In the genomic region with DNA sequence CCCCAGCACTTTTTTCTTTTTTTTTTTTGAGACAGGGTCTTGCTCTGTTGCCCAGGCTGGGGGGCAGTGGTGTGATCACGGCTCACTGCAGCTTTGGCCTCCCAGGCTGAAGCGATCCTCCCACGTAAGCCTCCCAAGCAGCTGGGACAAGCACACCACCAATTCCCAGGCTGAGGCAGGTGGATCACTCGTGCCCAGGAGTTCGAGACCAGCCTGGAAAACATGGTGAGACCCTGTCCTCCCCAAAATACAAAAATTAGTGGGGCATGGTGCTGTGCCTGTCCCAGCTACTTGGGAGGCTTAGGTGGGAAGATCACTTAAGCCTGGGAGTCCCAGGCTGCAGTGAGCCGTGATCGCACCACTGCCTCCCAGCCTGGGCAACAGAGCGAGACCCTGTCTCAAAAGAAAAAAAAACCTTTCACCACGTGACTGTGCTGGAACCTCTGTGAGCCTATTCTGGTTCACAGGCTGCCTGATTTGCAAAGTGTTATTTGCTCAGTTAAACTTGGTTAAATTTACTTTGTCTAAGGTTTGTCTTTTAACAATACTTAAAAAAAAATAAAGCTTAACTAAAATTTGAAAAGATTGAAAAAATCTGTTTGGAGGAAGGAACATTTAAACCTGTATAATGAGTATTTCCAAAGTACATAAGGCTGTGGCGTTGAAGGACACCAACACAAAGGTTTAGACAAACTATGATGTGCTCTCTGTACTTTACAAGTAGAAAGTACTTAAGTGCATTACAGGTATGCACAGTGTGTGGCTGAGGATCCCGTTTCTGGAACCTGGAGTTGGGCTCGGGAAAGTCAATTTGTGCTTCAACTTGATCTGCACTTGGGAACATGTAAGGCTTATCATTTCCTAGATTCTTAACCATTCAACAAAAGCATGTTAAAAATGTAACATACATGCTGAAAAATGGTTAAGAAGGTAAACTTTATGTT, we compare ENCODE assay signal across 29 cellular contexts. TPM values are rescaled to one million over a fixed set of nuclear protein-coding genes. Genes with fewer than 3 reads are reported as not detected.
DNase-seq lines count a peak whose midpoint lies in the region; ATAC-seq, FAIRE-seq and TF ChIP-seq lines count a peak whose summit lies in the region.
"Had no signal": no experiment of that assay in that cellular context is flagged by ENCODE, and none has a peak within 500 bp of the region (broad histone marks: within the 10 kb centered on the region; RNA-seq: fewer than 3 reads in every experiment).

No MANE protein-coding gene starts in this region.

- H3K9me2 ChIP-seq in MM.1S (replicated peaks; ENCODE audit: insufficient read depth, low read length): no peaks in the 10 kb centered on the region

- no peaks in the 10 kb centered on the region for H3K79me2 ChIP-seq in MM.1S (ENCODE audit: low read length)

- peak overlapping the region; percentile 27; the same call in 1 of the 2 replicates for H3K4me2 ChIP-seq in MM.1S (ENCODE audit: low read depth, low read length)

- ATAC-seq in HG02981 (IDR thresholded peaks at IDR 0.05; ENCODE audit: unreplicated experiment): no peak
- no peak for ATAC-seq in HG03521 (IDR thresholded peaks at IDR 0.05; ENCODE audit: unreplicated experiment)
- ATAC-seq: gastrocnemius medialis; mucosa of descending colon; stimulated activated naive CD8-positive, alpha-beta T cell treated with anti-CD3 and anti-CD28 coated beads, Interleukin-15, amount 100 ng/mL, for 72 hours had no signal

- no peak overlapping the region for H3K4me3 Mint-ChIP-seq in chondrocyte (ENCODE audit: unreplicated experiment)
- H3K4me3 Mint-ChIP-seq: activated CD4-positive, alpha-beta T cell treated with anti-CD3 and anti-CD28 coated beads, Interleukin-2, amount 10 ng/mL, durations not matched to agents 24 days and 14 days; activated naive CD4-positive, alpha-beta T cell treated with anti-CD3 and anti-CD28 coated beads, Interleukin-2, amount 10 ng/mL, durations not matched to agents 7 days and 5 days; stimulated activated naive CD8-positive, alpha-beta T cell treated with anti-CD3 and anti-CD28 coated beads, Interleukin-15, amount 100 ng/mL, for 72 hours had no signal

- H3K27ac Mint-ChIP-seq in chondrocyte (ENCODE audit: unreplicated experiment): no peak overlapping the region
- H3K27ac Mint-ChIP-seq: activated CD4-positive, alpha-beta T cell treated with anti-CD3 and anti-CD28 coated beads, Interleukin-2, amount 10 ng/mL, durations not matched to agents 24 days and 14 days; activated naive CD4-positive, alpha-beta T cell treated with anti-CD3 and anti-CD28 coated beads, Interleukin-2, amount 10 ng/mL, durations not matched to agents 7 days and 5 days; stimulated activated naive CD8-positive, alpha-beta T cell treated with anti-CD3 and anti-CD28 coated beads, Interleukin-15, amount 100 ng/mL, for 72 hours had no signal

- no peaks in the 10 kb centered on the region for H4K20me1 ChIP-seq in MM.1S (ENCODE audit: insufficient read depth, low read length)

- DNase-seq in right atrium auricular region (ENCODE audit: low spot score): peak; percentile 42
- DNase-seq in left ventricle myocardium inferior: no peak
- DNase-seq in MM.1S: no peak
- DNase-seq in left kidney (ENCODE audit: low read depth, low spot score): peak; percentile 67
- no peak for DNase-seq in chondrocyte (ENCODE audit: low spot score)
- no peak for DNase-seq in urothelium cell line (ENCODE audit: low spot score)
- DNase-seq: 8988T; activated CD4-positive, alpha-beta T cell treated with anti-CD3 and anti-CD28 coated beads, Interleukin-2, amount 10 ng/mL, durations not matched to agents 24 days and 14 days; activated naive CD4-positive, alpha-beta T cell treated with anti-CD3 and anti-CD28 coated beads, Interleukin-2, amount 10 ng/mL, durations not matched to agents 7 days and 5 days; amniotic stem cell; DMS53; gastrocnemius medialis; GDM1; hypothalamus; Kasumi-1; mucosa of descending colon; NCI-H1092; NCI-H187; NCI-H2227 treated with DMSO at 0.1 percent for 48 hours; NCI-H748 treated with DMSO at 0.1 percent for 48 hours; posterior cingulate gyrus; sigmoid colon; stimulated activated naive CD8-positive, alpha-beta T cell treated with anti-CD3 and anti-CD28 coated beads, Interleukin-15, amount 100 ng/mL, for 72 hours had no signal

- H3K27me3 ChIP-seq in right atrium auricular region (no peaks in the 10 kb centered on the region), left ventricle myocardium inferior (ENCODE audit: low read depth) (no peaks in the 10 kb centered on the region), MM.1S (replicated peaks; ENCODE audit: insufficient read depth, low read length) (no peaks in the 10 kb centered on the region)
- H3K27me3 ChIP-seq: breast epithelium, gastrocnemius medialis, sigmoid colon, tibial nerve had no signal

- TF ChIP-seq CTCF in right atrium auricular region (IDR thresholded peaks at IDR 0.05) (no peak), left ventricle myocardium inferior (IDR thresholded peaks at IDR 0.05; ENCODE audit: borderline replicate concordance) (no peak), MM.1S (IDR thresholded peaks at IDR 0.05; ENCODE audit: low read length) (no peak), chondrocyte (IDR thresholded peaks at IDR 0.05) (no peak)

- no peak overlapping the region for H3K9ac ChIP-seq in MM.1S (ENCODE audit: low read length)

- H3K9me3 ChIP-seq in right atrium auricular region: no peaks in the 10 kb centered on the region
- no peaks in the 10 kb centered on the region for H3K9me3 ChIP-seq in left ventricle myocardium inferior (replicated peaks)
- H3K9me3 ChIP-seq in MM.1S (replicated peaks; ENCODE audit: insufficient read depth, low read length): no peaks in the 10 kb centered on the region
- H3K9me3 ChIP-seq: breast epithelium, gastrocnemius medialis, mucosa of descending colon, sigmoid colon, tibial nerve had no signal

- intact Hi-C loops in left ventricle myocardium inferior (cut with micrococcal nuclease): loop anchor here (5.0 to 10.0 kb wide), 3 partner anchors 65 to 1407 kb away; no protein-coding TSS in a partner anchor

- no peaks in the 10 kb centered on the region for H3F3A ChIP-seq in MM.1S (ENCODE audit: insufficient read depth, low read length)

- H3K4me3 ChIP-seq in right atrium auricular region (no peak overlapping the region), left ventricle myocardium inferior (no peak overlapping the region), MM.1S (ENCODE audit: low read length) (no peak overlapping the region)
- H3K4me3 ChIP-seq: breast epithelium, coronary artery, gastrocnemius medialis, mucosa of descending colon, sigmoid colon, tibial nerve had no signal

- H3K27me3 Mint-ChIP-seq in chondrocyte (ENCODE audit: low read depth): no peaks in the 10 kb centered on the region
- H3K27me3 Mint-ChIP-seq: activated CD4-positive, alpha-beta T cell treated with anti-CD3 and anti-CD28 coated beads, Interleukin-2, amount 10 ng/mL, durations not matched to agents 24 days and 14 days; activated naive CD4-positive, alpha-beta T cell treated with anti-CD3 and anti-CD28 coated beads, Interleukin-2, amount 10 ng/mL, durations not matched to agents 7 days and 5 days; stimulated activated naive CD8-positive, alpha-beta T cell treated with anti-CD3 and anti-CD28 coated beads, Interleukin-15, amount 100 ng/mL, for 72 hours had no signal

- FAIRE-seq in urothelium cell line (lab: Jason Lieb, UNC): no peak
- FAIRE-seq: HTR-8/SVneo had no signal

- H3K27ac ChIP-seq in right atrium auricular region (no peak overlapping the region), left ventricle myocardium inferior (replicated peaks) (no peak overlapping the region), MM.1S (ENCODE audit: low read length) (no peak overlapping the region)
- H3K27ac ChIP-seq: breast epithelium, coronary artery, gastrocnemius medialis, sigmoid colon, tibial nerve had no signal

- H3K4me1 ChIP-seq in right atrium auricular region (no peaks in the 10 kb centered on the region), left ventricle myocardium inferior (peaks cover 4% of the 10 kb centered on the region), MM.1S (ENCODE audit: low read length) (no peaks in the 10 kb centered on the region)
- H3K4me1 ChIP-seq: breast epithelium had no signal

- H3K36me3 Mint-ChIP-seq in chondrocyte (ENCODE audit: low read depth): no peaks in the 10 kb centered on the region
- H3K36me3 Mint-ChIP-seq: activated naive CD4-positive, alpha-beta T cell treated with anti-CD3 and anti-CD28 coated beads, Interleukin-2, amount 10 ng/mL, durations not matched to agents 7 days and 5 days had no signal

- H3K9me3 Mint-ChIP-seq in chondrocyte (ENCODE audit: low read depth): no peaks in the 10 kb centered on the region
- H3K9me3 Mint-ChIP-seq: activated CD4-positive, alpha-beta T cell treated with anti-CD3 and anti-CD28 coated beads, Interleukin-2, amount 10 ng/mL, durations not matched to agents 24 days and 14 days; activated naive CD4-positive, alpha-beta T cell treated with anti-CD3 and anti-CD28 coated beads, Interleukin-2, amount 10 ng/mL, durations not matched to agents 7 days and 5 days; stimulated activated naive CD8-positive, alpha-beta T cell treated with anti-CD3 and anti-CD28 coated beads, Interleukin-15, amount 100 ng/mL, for 72 hours had no signal

- H3K4me1 Mint-ChIP-seq in chondrocyte (ENCODE audit: low read depth): peaks cover 2% of the 10 kb centered on the region
- H3K4me1 Mint-ChIP-seq: stimulated activated naive CD8-positive, alpha-beta T cell treated with anti-CD3 and anti-CD28 coated beads, Interleukin-15, amount 100 ng/mL, for 72 hours had no signal

- H2AFZ ChIP-seq in MM.1S (ENCODE audit: low read length): no peak overlapping the region

- H3K36me3 ChIP-seq in right atrium auricular region: no peaks in the 10 kb centered on the region
- no peaks in the 10 kb centered on the region for H3K36me3 ChIP-seq in left ventricle myocardium inferior
- no peaks in the 10 kb centered on the region for H3K36me3 ChIP-seq in MM.1S (replicated peaks; ENCODE audit: insufficient read depth, low read length)
- H3K36me3 ChIP-seq: breast epithelium, gastrocnemius medialis, sigmoid colon, tibial nerve had no signal

RNA-seq across cellular contexts. Expression of a gene that starts 55.0 kb away (rescaled TPM):
- total RNA-seq in right atrium auricular region (10 to 100 TPM in 1 of 2 donors, 1 to 10 TPM in 1; 8.8 to 16.4 TPM), left ventricle myocardium inferior (11.1 TPM), chondrocyte (0.56 to 2.6 TPM (median 2.2 TPM) in 3 replicates)

Comparison
In these comparisons a context has a peak if more than half of its experiments do, and no peak if none do; other contexts are left out.
1. DNase-seq: peak in right atrium auricular region (single experiment) and left kidney (single experiment); none in left ventricle myocardium inferior (single experiment), MM.1S (single experiment), chondrocyte (single experiment) and urothelium cell line (single experiment).